ENCODE assay signal across 8 cellular contexts in the genomic region with DNA sequence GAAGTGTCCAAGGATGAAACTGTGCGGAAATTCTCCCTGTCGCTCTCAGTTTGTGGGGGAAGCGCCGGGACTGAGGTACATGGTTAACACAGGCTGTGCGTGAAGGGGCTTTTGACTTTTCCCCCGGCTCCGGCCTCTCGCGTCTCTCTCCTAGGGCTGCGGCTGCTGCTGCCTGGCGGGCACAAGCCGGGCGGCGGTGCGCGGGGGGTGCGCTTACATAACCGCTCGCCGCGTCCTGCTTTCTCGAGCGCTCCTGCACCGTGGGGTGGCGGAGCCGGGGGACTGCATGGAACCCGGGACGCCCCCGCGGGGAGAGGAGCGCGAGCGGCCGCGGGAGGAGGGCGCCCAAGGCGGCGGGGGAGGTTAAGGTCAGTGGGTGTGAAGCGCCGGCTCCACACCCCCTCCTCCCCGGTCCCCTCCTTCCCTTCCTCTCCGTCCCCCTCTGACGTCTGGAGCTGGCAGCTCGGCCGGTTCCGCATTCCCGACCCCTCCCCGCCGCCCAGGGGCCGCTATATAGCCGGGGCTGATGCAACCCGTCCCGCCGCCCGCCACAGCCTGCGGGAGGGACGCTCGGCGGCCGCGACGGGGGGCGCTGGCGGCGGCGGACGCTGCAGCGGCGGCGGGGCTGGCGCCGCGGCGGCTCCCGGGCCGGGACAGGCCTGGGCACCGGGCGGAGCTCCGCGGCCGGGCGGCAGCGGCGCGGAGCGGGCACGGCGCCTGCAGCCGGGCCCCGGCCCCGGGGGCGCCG. TPM values are rescaled to one million over a fixed set of nuclear protein-coding genes. Genes with fewer than 3 reads are reported as not detected.
A peak's percentile ranks its signal among the peaks of the same experiment; 100 is the strongest.
DNase-seq lines count a peak whose midpoint lies in the region; ATAC-seq and TF ChIP-seq lines count a peak whose summit lies in the region.

A gene with protein sequence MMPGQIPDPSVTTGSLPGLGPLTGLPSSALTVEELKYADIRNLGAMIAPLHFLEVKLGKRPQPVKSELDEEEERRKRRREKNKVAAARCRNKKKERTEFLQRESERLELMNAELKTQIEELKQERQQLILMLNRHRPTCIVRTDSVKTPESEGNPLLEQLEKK (plus strand): TSS at position 541 of the 748 bp plus-strand sequence. CDS start 9,899 bp downstream, outside the sequence.

- H3K9ac ChIP-seq in HUES64 (ENCODE audit: low read depth, low read length) (peak within 1 kb of the TSS; percentile 66), parathyroid adenoma (peak within 1 kb of the TSS; percentile 77)

- ATAC-seq in heart left ventricle (peak; percentile 88 to 96 (median 93)), aorta (ENCODE audit: low FRiP score) (peak; percentile 91)

- no peaks in the 10 kb centered on the region for H3K9me3 ChIP-seq in BE2C
- no peaks in the 10 kb centered on the region for H3K9me3 ChIP-seq in HUES64 (ENCODE audit: insufficient read depth, low read depth, low read length)
- H3K9me3 ChIP-seq in heart left ventricle, result peaks cover 0 to 11% (median 0%) of the 10 kb centered on the region in 12 donors
- no peaks in the 10 kb centered on the region for H3K9me3 ChIP-seq in parathyroid adenoma (ENCODE audit: control insufficient read depth, low read length)
- no peaks in the 10 kb centered on the region for H3K9me3 ChIP-seq in aorta (ENCODE audit: control insufficient read depth, low read length)

- H3K27ac ChIP-seq in HUES64 (ENCODE audit: low read depth, low read length) (peak within 1 kb of the TSS; percentile 1; the same call in 1 of the 2 replicates), heart left ventricle (peak within 1 kb of the TSS; percentile 75 to 98 (median 95)), parathyroid adenoma (peak within 1 kb of the TSS; percentile 96), aorta (ENCODE audit: low read depth in 1 of 2, low read length in 2 of 2) (peak within 1 kb of the TSS in 1 of 2 donors; percentile 41)

- peak within 1 kb of the TSS; percentile 82 for H3K4me2 ChIP-seq in parathyroid adenoma (ENCODE audit: low read length)

- H3K36me3 ChIP-seq in BE2C (0 out of 2 replicates have a peak, but pooled peaks cover 3% of the 10 kb centered on the region), HUES64 (ENCODE audit: insufficient read depth, low read length) (peaks cover 8% of the 10 kb centered on the region; the same call in 1 of the 2 replicates), heart left ventricle (peaks cover 0 to 13% (median 9%) of the 10 kb centered on the region in 9 donors), parathyroid adenoma (ENCODE audit: control insufficient read depth, insufficient read depth, low read length) (no peaks in the 10 kb centered on the region), aorta (ENCODE audit: control insufficient read depth in 1 of 2, insufficient read depth in 2 of 2, low read length in 1 of 2) (no peaks in the 10 kb centered on the region)

- WGBS in HUES64, result under 1% methylated on average over 89 of the region's 93 CpGs
- 1 to 8% (median 1%) methylated on average over 5 to 93 of the region's 93 CpGs for whole genome bisulfite sequencing in heart left ventricle, 4 donors
- 1% methylated on average over 43 to 93 of the region's 93 CpGs for WGBS in aorta, 2 donors

- peak within 1 kb of the TSS; percentile 89 for H2AFZ ChIP-seq in parathyroid adenoma

- peak within 1 kb of the TSS; percentile 76 for H3K4me3 ChIP-seq in BE2C (ENCODE audit: low read depth, low read length)
- peak within 1 kb of the TSS; percentile 76 for H3K4me3 ChIP-seq in HUES64 (ENCODE audit: low read length)
- peak within 1 kb of the TSS; percentile 47 to 96 (median 79) for H3K4me3 ChIP-seq in heart left ventricle
- peak within 1 kb of the TSS; percentile 63 for H3K4me3 ChIP-seq in parathyroid adenoma (ENCODE audit: low read depth, low read length)
- peak within 1 kb of the TSS; percentile 85 to 92 for H3K4me3 ChIP-seq in aorta (ENCODE audit: low read length in 2 of 2)

- TF ChIP-seq CTCF in BE2C (IDR thresholded peaks at IDR 0.05; ENCODE audit: low read depth, low read length) (no peak), heart left ventricle (IDR thresholded peaks at IDR 0.05) (peak in 9 of 12 donors; percentile 8 to 48 (median 23)), parathyroid adenoma (IDR thresholded peaks at IDR 0.05) (peak; percentile 38)

- H3K4me1 ChIP-seq in BE2C (no peaks in the 10 kb centered on the region), HUES64 (ENCODE audit: insufficient read depth, low read length) (peaks cover 13% of the 10 kb centered on the region), heart left ventricle (peaks cover 4 to 57% (median 50%) of the 10 kb centered on the region in 12 donors), parathyroid adenoma (peaks cover 40% of the 10 kb centered on the region), aorta (ENCODE audit: control insufficient read depth in 1 of 2, insufficient read depth in 2 of 2, low read length in 2 of 2) (peaks cover 0 to 12% of the 10 kb centered on the region in 2 donors)

- peaks cover 17% of the 10 kb centered on the region for H3K79me2 ChIP-seq in parathyroid adenoma

- DNase-seq in BE2C, result peak; percentile 72
- DNase-seq in SKM-1 treated with dmso at 0.1 percent for 144 hours (lab: John Stamatoyannopoulos, UW; ENCODE audit: unreplicated experiment), result peak; percentile 46
- DNase-seq in amygdala (lab: John Stamatoyannopoulos, UW), result peak in 53 of 56 donors; percentile 25 to 92 (median 77)
- peak; percentile 96 to 98 (median 97) for DNase-seq in heart left ventricle
- DNase-seq in aorta, result peak; percentile 96 to 98

- intact Hi-C loops in heart left ventricle (cut with DNase I) (loop anchor here in 9 of 10 donors (1.0 to 10.0 kb wide), 8 partner anchors 23 to 303 kb away; a partner anchor contains a TSS), aorta (cut with DNase I) (loop anchor here (2.0 to 10.0 kb wide), 5 partner anchors 27 to 115 kb away; no protein-coding TSS in a partner anchor)

- H3K27me3 ChIP-seq in BE2C (peaks cover 2% of the 10 kb centered on the region; the same call in 1 of the 2 replicates), HUES64 (ENCODE audit: insufficient read depth, low read length) (peaks cover 30% of the 10 kb centered on the region), heart left ventricle (no peaks in the 10 kb centered on the region), parathyroid adenoma (ENCODE audit: control insufficient read depth, insufficient read depth, low read length) (no peaks in the 10 kb centered on the region), aorta (ENCODE audit: control insufficient read depth in 1 of 2, insufficient read depth in 2 of 2, low read length in 1 of 2) (no peaks in the 10 kb centered on the region)

- TF ChIP-seq POLR2A in GM19099 (IDR thresholded peaks at IDR 0.05; ENCODE audit: extremely low read depth, insufficient read length, low read depth), result peak; percentile 43
- TF ChIP-seq POLR2A in heart left ventricle (IDR thresholded peaks at IDR 0.05), result peak; percentile 21 to 83

RNA-seq across cellular contexts. Expression of the gene that starts here (rescaled TPM):
- 22.8 TPM for polyA plus RNA-seq in BE2C (2012; ENCODE audit: insufficient read depth, insufficient read length, low read depth)
- polyA plus RNA-seq in HUES64 (2013, experiment 1 of 2), result 11.6 TPM
- polyA plus RNA-seq in HUES64 (2013, experiment 2 of 2), result 11.8 TPM
- total RNA-seq in heart left ventricle (10 to 100 TPM; 12.2 to 72.6 (median 28.1) TPM), aorta (10 to 100 TPM; 48.3 to 50.2 TPM)
- polyA plus RNA-seq in heart left ventricle (10 to 100 TPM; 14.9 to 46.0 TPM), aorta (10 to 100 TPM; 20.9 to 39.7 TPM)

Comparison
In these comparisons a context has a peak if more than half of its experiments do, and no peak if none do; other contexts are left out.
1. DNase-seq: peak in every context shown above with its lines; median percentile 97 in heart left ventricle; 97 in aorta; 77 in amygdala; 72 in BE2C; 46 in SKM-1 treated with dmso at 0.1 percent for 144 hours.